ENCODE assay signal across 19 cellular contexts in the genomic region with DNA sequence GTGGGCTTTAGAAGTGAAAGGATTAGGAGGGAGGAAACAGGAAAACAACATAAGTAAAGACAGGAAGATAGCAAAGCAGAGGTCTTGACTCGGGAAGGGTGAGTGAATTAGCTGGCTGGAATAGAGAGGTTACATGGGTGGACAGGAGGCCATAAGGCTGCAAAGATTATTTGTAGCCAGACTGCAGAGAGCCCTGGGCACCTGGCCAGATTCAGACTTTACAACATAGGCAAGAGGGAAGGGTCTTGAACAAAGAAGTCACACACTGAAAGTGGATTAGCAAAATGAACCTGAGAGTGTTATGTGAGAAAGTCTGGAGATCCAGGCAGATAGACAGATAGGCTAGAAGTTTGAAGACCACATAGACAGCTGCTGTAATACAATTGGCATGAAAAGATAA. TPM values are rescaled to one million over a fixed set of nuclear protein-coding genes. Genes with fewer than 3 reads are reported as not detected.
A peak's percentile ranks its signal among the peaks of the same experiment; 100 is the strongest.
DNase-seq lines count a peak whose midpoint lies in the region; ATAC-seq, FAIRE-seq and TF ChIP-seq lines count a peak whose summit lies in the region.
"Had no signal": no experiment of that assay in that cellular context is flagged by ENCODE, and none has a peak within 500 bp of the region (broad histone marks: within the 10 kb centered on the region; RNA-seq: fewer than 3 reads in every experiment).

No MANE protein-coding gene starts in this region.

- H3K36me3 ChIP-seq in left ventricle myocardium inferior (no peaks in the 10 kb centered on the region), endodermal cell (ENCODE audit: control insufficient read depth, insufficient read depth, low read length) (no peaks in the 10 kb centered on the region), small intestine (ENCODE audit: control insufficient read depth in 2 of 2, insufficient read depth in 2 of 2, low read length in 2 of 2) (peaks cover 0 to 1% of the 10 kb centered on the region in 2 donors)
- H3K36me3 ChIP-seq: upper lobe of left lung had no signal

- no peak overlapping the region for H3K4me3 ChIP-seq in left ventricle myocardium inferior
- peak overlapping the region; percentile 72 for H3K4me3 ChIP-seq in endodermal cell (ENCODE audit: low read length)
- H3K4me3 ChIP-seq in small intestine (ENCODE audit: low read depth in 1 of 2, low read length in 2 of 2): no peak overlapping the region
- H3K4me3 ChIP-seq: A549, PC-9, upper lobe of left lung had no signal

- no peaks in the 10 kb centered on the region for H3K27me3 Mint-ChIP-seq in endodermal cell (ENCODE audit: insufficient read depth)
- peaks cover 24% of the 10 kb centered on the region for H3K27me3 Mint-ChIP-seq in stimulated activated memory B cell treated with anti-CD40 and anti-IgM and Interleukin-4, amounts not matched to agents 10 μg/mL and 1 μg/mL and 100 μg/mL, for 72 hours

- DNase-seq in Right ventricle myocardium inferior (ENCODE audit: missing footprints) (peak; percentile 50), left ventricle myocardium inferior (no peak), NCI-H524 treated with DMSO at 0.1 percent for 48 hours (lab: John Stamatoyannopoulos, UW) (peak; percentile 38), endodermal cell (no peak), small intestine (peak; percentile 2), OCI-M1 (lab: John Stamatoyannopoulos, UW) (no peak), MV-4-11 (lab: John Stamatoyannopoulos, UW) (no peak)
- DNase-seq: activated CD4-positive, alpha-beta T cell treated with anti-CD3 and anti-CD28 coated beads, Interleukin-2, amount 50 U/mL, for 4 hours; activated T-cell treated with anti-CD3 and anti-CD28 coated beads, Interleukin-2, amount 50 U/mL, for 24 hours; effector memory CD4-positive, alpha-beta T cell; left colon; PC-9; stimulated activated naive CD4-positive, alpha-beta T cell; upper lobe of left lung had no signal

- H3K27ac Mint-ChIP-seq in endodermal cell: peak overlapping the region; percentile 68
- no peak overlapping the region for H3K27ac Mint-ChIP-seq in stimulated activated memory B cell treated with anti-CD40 and anti-IgM and Interleukin-4, amounts not matched to agents 10 μg/mL and 1 μg/mL and 100 μg/mL, for 72 hours
- H3K27ac Mint-ChIP-seq: activated naive CD8-positive, alpha-beta T cell; activated T-cell treated with anti-CD3 and anti-CD28 coated beads, Interleukin-2, amount 50 U/mL, for 24 hours had no signal

- no peak for FAIRE-seq in small intestine (lab: Jason Lieb, UNC)
- FAIRE-seq: A549 had no signal

- H3K4me3 Mint-ChIP-seq in endodermal cell: peak overlapping the region; percentile 8
- no peak overlapping the region for H3K4me3 Mint-ChIP-seq in stimulated activated memory B cell treated with anti-CD40 and anti-IgM and Interleukin-4, amounts not matched to agents 10 μg/mL and 1 μg/mL and 100 μg/mL, for 72 hours
- H3K4me3 Mint-ChIP-seq: activated naive CD8-positive, alpha-beta T cell; activated T-cell treated with anti-CD3 and anti-CD28 coated beads, Interleukin-2, amount 50 U/mL, for 24 hours had no signal

- no peaks in the 10 kb centered on the region for H3K9me3 Mint-ChIP-seq in endodermal cell
- H3K9me3 Mint-ChIP-seq in stimulated activated memory B cell treated with anti-CD40 and anti-IgM and Interleukin-4, amounts not matched to agents 10 μg/mL and 1 μg/mL and 100 μg/mL, for 72 hours: no peaks in the 10 kb centered on the region
- H3K9me3 Mint-ChIP-seq: activated T-cell treated with anti-CD3 and anti-CD28 coated beads, Interleukin-2, amount 50 U/mL, for 24 hours had no signal

- TF ChIP-seq CTCF in left ventricle myocardium inferior (IDR thresholded peaks at IDR 0.05; ENCODE audit: borderline replicate concordance) (no peak), endodermal cell (conservative IDR thresholded peaks at IDR 0.05) (no peak)

- no peaks in the 10 kb centered on the region for H3K9me3 ChIP-seq in left ventricle myocardium inferior (replicated peaks)
- no peaks in the 10 kb centered on the region for H3K9me3 ChIP-seq in endodermal cell (ENCODE audit: control insufficient read depth, low read length)
- no peaks in the 10 kb centered on the region for H3K9me3 ChIP-seq in small intestine (ENCODE audit: control insufficient read depth, low read depth)
- H3K9me3 ChIP-seq: A549, upper lobe of left lung had no signal

- peaks cover 72% of the 10 kb centered on the region for H3K4me1 Mint-ChIP-seq in endodermal cell
- no peaks in the 10 kb centered on the region for H3K4me1 Mint-ChIP-seq in stimulated activated memory B cell treated with anti-CD40 and anti-IgM and Interleukin-4, amounts not matched to agents 10 μg/mL and 1 μg/mL and 100 μg/mL, for 72 hours

- H3K36me3 Mint-ChIP-seq in endodermal cell (ENCODE audit: low read depth): no peaks in the 10 kb centered on the region
- H3K36me3 Mint-ChIP-seq in stimulated activated memory B cell treated with anti-CD40 and anti-IgM and Interleukin-4, amounts not matched to agents 10 μg/mL and 1 μg/mL and 100 μg/mL, for 72 hours: no peaks in the 10 kb centered on the region
- H3K36me3 Mint-ChIP-seq: activated naive CD8-positive, alpha-beta T cell had no signal

- H3K4me1 ChIP-seq in left ventricle myocardium inferior: no peaks in the 10 kb centered on the region
- peaks cover 23% of the 10 kb centered on the region for H3K4me1 ChIP-seq in endodermal cell (ENCODE audit: control insufficient read depth, insufficient read depth, low read length)
- H3K4me1 ChIP-seq in small intestine (ENCODE audit: control insufficient read depth in 2 of 2, insufficient read depth in 1 of 2, low read depth in 1 of 2, low read length in 1 of 2): peaks cover 0 to 1% of the 10 kb centered on the region in 2 donors
- H3K4me1 ChIP-seq: A549, upper lobe of left lung had no signal

- peak; percentile 42 for ATAC-seq in Right ventricle myocardium inferior
- ATAC-seq in stimulated activated memory B cell treated with anti-CD40 and anti-IgM and Interleukin-4, amounts not matched to agents 10 μg/mL and 1 μg/mL and 100 μg/mL, for 72 hours: no peak
- ATAC-seq: A549, left colon, SK-N-SH treated with all-trans-retinoic acid at 6 μM for 48 hours had no signal

- H3K9ac ChIP-seq in endodermal cell (ENCODE audit: extremely low read depth, low read length, poor library complexity, severe bottlenecking): peak overlapping the region; percentile 70

- intact Hi-C loops in Right ventricle myocardium inferior (cut with DNase I): no loop called here
- intact Hi-C loops in left ventricle myocardium inferior (cut with micrococcal nuclease): no loop called here

- H3K27me3 ChIP-seq in left ventricle myocardium inferior (ENCODE audit: low read depth): peaks cover 6% of the 10 kb centered on the region
- H3K27me3 ChIP-seq in endodermal cell (ENCODE audit: control insufficient read depth, insufficient read depth, low read length, poor library complexity, severe bottlenecking): no peaks in the 10 kb centered on the region
- H3K27me3 ChIP-seq in small intestine (ENCODE audit: control insufficient read depth in 2 of 2, insufficient read depth in 2 of 2, low read length in 2 of 2): peaks cover 0 to 2% of the 10 kb centered on the region in 2 donors
- H3K27me3 ChIP-seq: upper lobe of left lung had no signal

- 60 to 71% methylated on average over 1 of the region's 1 CpG for WGBS in endodermal cell (ENCODE audit: insufficient coverage in 1 of 2, insufficient read length in 1 of 2), 2 experiments
- WGBS in small intestine, 3 donors: 29 to 38% (median 36%) methylated on average over 1 of the region's 1 CpG

- no peak overlapping the region for H3K27ac ChIP-seq in left ventricle myocardium inferior (replicated peaks)
- no peak overlapping the region for H3K27ac ChIP-seq in endodermal cell (ENCODE audit: low read depth, low read length)
- H3K27ac ChIP-seq in small intestine (ENCODE audit: low read depth in 1 of 2, low read length in 1 of 2): no peak overlapping the region
- H3K27ac ChIP-seq: A549, PC-9, upper lobe of left lung had no signal

RNA-seq across cellular contexts. Expression of gene CER1, which starts 29.7 kb away (rescaled TPM):
- total RNA-seq in Right ventricle myocardium inferior: not detected
- total RNA-seq in left ventricle myocardium inferior: not detected
- 1,000 to 10,000 TPM in 1 of 2 donors, 100 to 1,000 TPM in 1; 694 to 2,562 TPM for total RNA-seq in endodermal cell
- polyA plus RNA-seq in endodermal cell (2013, experiment 1 of 2): 848 TPM
- 1,218 TPM for polyA plus RNA-seq in endodermal cell (2013, experiment 2 of 2)
- polyA plus RNA-seq in small intestine: under 1 TPM in 1 of 3 donors, not detected in 2; 0.04 TPM
- total RNA-seq: Daoy, left colon, PC-9, upper lobe of left lung had no signal
- polyA plus RNA-seq: A549 had no signal

RNA-seq across cellular contexts. Expression of gene ZDHHC21, which starts 59.0 kb away (rescaled TPM):
- 8.0 TPM for total RNA-seq in Right ventricle myocardium inferior
- 7.9 TPM for total RNA-seq in left ventricle myocardium inferior
- total RNA-seq in endodermal cell: 10 to 100 TPM; 17.1 to 18.6 TPM
- 10.9 TPM for polyA plus RNA-seq in endodermal cell (2013, experiment 1 of 2)
- polyA plus RNA-seq in endodermal cell (2013, experiment 2 of 2): 10.8 TPM
- 1 to 10 TPM; 3.2 to 6.0 (median 3.8) TPM for polyA plus RNA-seq in small intestine

Comparison
In these comparisons a context has a peak if more than half of its experiments do, and no peak if none do; other contexts are left out.
1. DNase-seq: peak in Right ventricle myocardium inferior (single experiment), NCI-H524 treated with DMSO at 0.1 percent for 48 hours (single experiment) and small intestine (single experiment); none in left ventricle myocardium inferior (single experiment), endodermal cell (single experiment), OCI-M1 (single experiment) and MV-4-11 (single experiment).
2. RNA of gene CER1, which starts 29.7 kb away (total RNA-seq): 694 to 2,562 TPM in endodermal cell; not detected in Right ventricle myocardium inferior (single experiment) and not detected in left ventricle myocardium inferior (single experiment); every median in the first group is over 100 times any median in the second.